9 cellular contexts compared by ENCODE assay signal in genomic region chr2:215262303-215262702, GRCh38.
"Had no signal": no experiment of that assay in that cellular context is flagged by ENCODE, and none has a peak within 500 bp of the region (broad histone marks: within the 10 kb centered on the region; RNA-seq: fewer than 3 reads in every experiment).

No MANE protein-coding gene starts in this region.

- H3K9me3 ChIP-seq: HAP-1 had no signal

- DNase-seq: GM23248, GOT3, H7, HFFc6, Kasumi-1, KG1 had no signal

- ATAC-seq: HCT116 had no signal

- H3K9ac ChIP-seq: GM23248 had no signal

- H2AFZ ChIP-seq: GM23248 had no signal

- H3K4me3 ChIP-seq: GM23248, HAP-1 had no signal

- H3K36me3 ChIP-seq: HAP-1 had no signal

- H3K4me1 ChIP-seq: HAP-1 had no signal

- H3K27ac ChIP-seq: GM23248, HL-60 had no signal
